Comparison of ENCODE assay signal across 9 cellular contexts in genomic region chr9:101751895-101752294, GRCh38. TPM values are rescaled to one million over a fixed set of nuclear protein-coding genes. Genes with fewer than 3 reads are reported as not detected.
"Had no signal": no experiment of that assay in that cellular context is flagged by ENCODE, and none has a peak within 500 bp of the region (broad histone marks: within the 10 kb centered on the region; RNA-seq: fewer than 3 reads in every experiment).

No MANE protein-coding gene starts in this region.

- H3K4me3 ChIP-seq: GM12878 had no signal

- DNase-seq: GDM1, GF-D8 had no signal

- FAIRE-seq: G401.6, GM12878, GM12891, GM12892, GM18507, GM19239 had no signal

- ATAC-seq: GM12878 had no signal

RNA-seq across cellular contexts. Expression of gene GRIN3A, which starts 13.4 kb away (rescaled TPM):
- total RNA-seq: G401, GM12878 had no signal
